ENCODE assay signal across 8 cellular contexts in the genomic region with DNA sequence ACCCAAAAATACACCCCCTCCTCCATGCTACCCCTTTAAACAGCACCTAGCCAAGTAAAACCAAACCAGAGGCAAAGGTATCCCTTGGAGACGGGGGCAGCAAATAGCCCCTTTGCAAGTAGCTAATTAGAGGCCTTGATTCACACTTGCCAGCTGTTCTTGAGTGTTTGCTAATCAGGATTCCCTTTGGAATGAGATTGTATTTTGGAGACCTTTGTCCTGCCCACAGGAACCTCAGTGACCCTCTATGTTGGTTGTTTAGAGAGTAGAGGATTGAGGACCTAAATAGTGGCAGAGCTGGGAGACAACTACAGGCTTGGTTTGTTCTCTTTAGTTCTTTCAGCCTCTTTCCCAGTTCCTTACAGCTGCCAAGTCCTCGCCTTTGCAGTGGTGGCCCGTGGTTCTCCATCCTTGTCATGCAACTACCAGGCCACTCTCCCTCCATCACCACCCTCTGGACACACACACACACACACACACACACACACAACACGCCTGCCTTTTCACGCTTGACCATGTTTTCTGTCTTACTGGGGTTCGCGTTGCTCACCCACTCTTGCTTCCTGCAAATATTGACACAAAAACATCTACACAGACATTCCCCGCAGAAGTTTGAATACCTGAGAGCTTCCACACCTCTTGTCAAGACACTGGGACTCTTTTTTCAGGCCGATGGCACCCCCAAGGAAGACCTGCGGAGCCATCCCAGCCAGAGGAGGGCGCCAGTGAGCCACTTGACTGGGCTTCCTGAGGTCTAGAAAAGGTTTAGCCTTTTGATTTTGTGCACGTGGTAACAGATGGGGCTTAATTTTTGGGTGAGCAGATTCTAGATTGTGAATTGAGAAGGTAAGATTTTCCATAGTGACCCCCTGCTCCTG.
DNase-seq lines count a peak whose midpoint lies in the region; ATAC-seq and TF ChIP-seq lines count a peak whose summit lies in the region.

No MANE protein-coding gene starts in this region.

- peaks cover 41% of the 10 kb centered on the region for H3K36me3 Mint-ChIP-seq in nephron progenitor cell (ENCODE audit: low read depth)

- H3K27ac Mint-ChIP-seq in nephron progenitor cell: peak overlapping the region; percentile 51

- no peak overlapping the region for H3K27ac ChIP-seq in MM.1S (ENCODE audit: low read length)
- peak overlapping the region; percentile 47 for H3K27ac ChIP-seq in effector memory CD4-positive, alpha-beta T cell (ENCODE audit: insufficient read depth, low read length, poor library complexity, severe bottlenecking)
- no peak overlapping the region for H3K27ac ChIP-seq in tibial artery

- TF ChIP-seq CTCF in MM.1S (IDR thresholded peaks at IDR 0.05; ENCODE audit: low read length) (peak; percentile 81), nephron progenitor cell (IDR thresholded peaks at IDR 0.05) (peak; percentile 45), tibial artery (IDR thresholded peaks at IDR 0.05) (peak; percentile 18 to 24)

- peaks cover 4% of the 10 kb centered on the region for H3K27me3 Mint-ChIP-seq in nephron progenitor cell (ENCODE audit: low read depth, poor library complexity)

- H3K27me3 ChIP-seq in MM.1S (replicated peaks; ENCODE audit: insufficient read depth, low read length) (no peaks in the 10 kb centered on the region), tibial artery (no peaks in the 10 kb centered on the region)
- no peaks in the 10 kb centered on the region for H3K27me3 ChIP-seq in effector memory CD4-positive, alpha-beta T cell (replicated peaks; ENCODE audit: control insufficient read depth, insufficient read depth, low read length, poor library complexity, severe bottlenecking)

- H3K4me3 ChIP-seq in MM.1S (ENCODE audit: low read length) (no peak overlapping the region), tibial artery (no peak overlapping the region)
- no peak overlapping the region for H3K4me3 ChIP-seq in effector memory CD4-positive, alpha-beta T cell (ENCODE audit: insufficient read depth, low read depth, low read length, poor library complexity, severe bottlenecking)

- DNase-seq in CD1c-positive myeloid dendritic cell (ENCODE audit: extremely low spot score) (peak; percentile 85), MM.1S (peak; percentile 57), nephron progenitor cell (peak; percentile 54), tibial artery (no peak), NCI-H2081 treated with DMSO at 0.1 percent for 48 hours (lab: John Stamatoyannopoulos, UW) (no peak)
- peak; percentile 89 for DNase-seq in activated CD4-positive, alpha-beta T cell treated with anti-CD3 and anti-CD28 coated beads, Interleukin-2, amount 50 U/mL, for 4 hours
- peak; percentile 64 to 71 (median 69) for DNase-seq in effector memory CD4-positive, alpha-beta T cell

- ATAC-seq in GM21390 (IDR thresholded peaks at IDR 0.05; ENCODE audit: unreplicated experiment): peak; percentile 59

- H3K9me2 ChIP-seq in MM.1S (replicated peaks; ENCODE audit: insufficient read depth, low read length): no peaks in the 10 kb centered on the region

- H3K4me1 Mint-ChIP-seq in nephron progenitor cell: peaks cover 17% of the 10 kb centered on the region

- H3K9ac ChIP-seq in MM.1S (ENCODE audit: low read length): no peak overlapping the region

- H3F3A ChIP-seq in MM.1S (ENCODE audit: insufficient read depth, low read length): no peaks in the 10 kb centered on the region

- no peaks in the 10 kb centered on the region for H3K9me3 ChIP-seq in MM.1S (replicated peaks; ENCODE audit: insufficient read depth, low read length)
- no peaks in the 10 kb centered on the region for H3K9me3 ChIP-seq in effector memory CD4-positive, alpha-beta T cell (ENCODE audit: control insufficient read depth, low read length)
- no peaks in the 10 kb centered on the region for H3K9me3 ChIP-seq in tibial artery

- no peaks in the 10 kb centered on the region for H3K36me3 ChIP-seq in MM.1S (replicated peaks; ENCODE audit: insufficient read depth, low read length)
- no peaks in the 10 kb centered on the region for H3K36me3 ChIP-seq in effector memory CD4-positive, alpha-beta T cell (ENCODE audit: control insufficient read depth, insufficient read depth, low read length)
- H3K36me3 ChIP-seq in tibial artery: peaks cover 7 to 38% (median 13%) of the 10 kb centered on the region in 3 donors

- no peaks in the 10 kb centered on the region for H3K9me3 Mint-ChIP-seq in nephron progenitor cell

- no peaks in the 10 kb centered on the region for H3K4me1 ChIP-seq in MM.1S (ENCODE audit: low read length)
- H3K4me1 ChIP-seq in effector memory CD4-positive, alpha-beta T cell (ENCODE audit: control insufficient read depth, insufficient read depth, low read length, poor library complexity, severe bottlenecking): peaks cover 62% of the 10 kb centered on the region
- H3K4me1 ChIP-seq in tibial artery: no peaks in the 10 kb centered on the region

- intact Hi-C loops in tibial artery (cut with DNase I; ENCODE audit: low total_unique reads): no loop called here

- H4K20me1 ChIP-seq in MM.1S (ENCODE audit: insufficient read depth, low read length): no peaks in the 10 kb centered on the region

- H3K79me2 ChIP-seq in MM.1S (ENCODE audit: low read length): no peaks in the 10 kb centered on the region

- no peak overlapping the region for H3K4me3 Mint-ChIP-seq in nephron progenitor cell

- no peak overlapping the region for H2AFZ ChIP-seq in MM.1S (ENCODE audit: low read length)

- no peak overlapping the region for H3K4me2 ChIP-seq in MM.1S (ENCODE audit: low read depth, low read length)

Comparison
In these comparisons a context has a peak if more than half of its experiments do, and no peak if none do; other contexts are left out.
1. DNase-seq: peak in CD1c-positive myeloid dendritic cell (single experiment), MM.1S (single experiment), activated CD4-positive, alpha-beta T cell treated with anti-CD3 and anti-CD28 coated beads, Interleukin-2, amount 50 U/mL, for 4 hours (2 of 2), effector memory CD4-positive, alpha-beta T cell (3 of 3) and nephron progenitor cell (single experiment); none in tibial artery (0 of 2) and NCI-H2081 treated with DMSO at 0.1 percent for 48 hours (single experiment).
2. CTCF ChIP-seq: peak in every context shown above with its lines; median percentile 81 in MM.1S; 45 in nephron progenitor cell; 21 in tibial artery.